ENCODE assay signal across 1 cellular context in the genomic region with DNA sequence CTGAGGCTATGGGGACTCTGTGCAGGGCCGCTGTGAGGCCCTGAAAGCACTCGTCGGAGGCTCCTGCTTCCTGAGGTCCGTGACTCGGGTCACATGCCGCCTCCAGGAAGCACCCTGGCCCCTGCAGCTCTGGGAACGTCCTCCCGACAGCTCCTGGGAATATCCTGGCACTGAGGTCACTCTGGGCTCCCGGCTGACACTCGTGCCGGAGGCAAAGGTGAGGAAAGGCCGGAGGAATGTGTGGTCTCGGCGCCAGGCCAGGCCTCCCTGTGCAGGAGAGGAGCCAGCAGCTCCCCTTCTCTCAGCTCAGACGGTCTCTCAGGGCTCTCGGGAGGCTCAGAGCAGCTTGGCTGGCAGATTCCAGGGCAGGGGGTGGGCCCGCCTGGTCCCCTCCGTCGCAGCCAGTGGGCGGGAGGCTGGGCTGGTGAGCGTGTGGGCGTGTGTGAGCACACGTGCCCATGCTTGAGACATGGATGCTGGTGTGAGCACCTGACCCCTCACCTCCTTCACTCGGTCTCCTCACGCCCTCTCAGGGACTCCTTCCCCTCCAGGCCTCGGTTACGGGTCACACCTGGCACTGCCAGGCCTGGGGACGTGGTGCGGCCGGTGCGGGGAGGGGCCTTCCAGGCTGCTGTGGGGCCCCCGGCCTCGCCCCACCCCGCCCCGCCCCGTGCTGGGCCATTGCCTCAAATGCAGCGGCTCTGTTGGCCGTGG.
TF ChIP-seq lines count a peak whose summit lies in the region.

No MANE protein-coding gene starts in this region.

TF ChIP-seq in HepG2, 621 proteins besides CTCF, POLR2A, EP300 and RAD21 (continued from another document and continues in another):
- TF ChIP-seq, protein P1, sequence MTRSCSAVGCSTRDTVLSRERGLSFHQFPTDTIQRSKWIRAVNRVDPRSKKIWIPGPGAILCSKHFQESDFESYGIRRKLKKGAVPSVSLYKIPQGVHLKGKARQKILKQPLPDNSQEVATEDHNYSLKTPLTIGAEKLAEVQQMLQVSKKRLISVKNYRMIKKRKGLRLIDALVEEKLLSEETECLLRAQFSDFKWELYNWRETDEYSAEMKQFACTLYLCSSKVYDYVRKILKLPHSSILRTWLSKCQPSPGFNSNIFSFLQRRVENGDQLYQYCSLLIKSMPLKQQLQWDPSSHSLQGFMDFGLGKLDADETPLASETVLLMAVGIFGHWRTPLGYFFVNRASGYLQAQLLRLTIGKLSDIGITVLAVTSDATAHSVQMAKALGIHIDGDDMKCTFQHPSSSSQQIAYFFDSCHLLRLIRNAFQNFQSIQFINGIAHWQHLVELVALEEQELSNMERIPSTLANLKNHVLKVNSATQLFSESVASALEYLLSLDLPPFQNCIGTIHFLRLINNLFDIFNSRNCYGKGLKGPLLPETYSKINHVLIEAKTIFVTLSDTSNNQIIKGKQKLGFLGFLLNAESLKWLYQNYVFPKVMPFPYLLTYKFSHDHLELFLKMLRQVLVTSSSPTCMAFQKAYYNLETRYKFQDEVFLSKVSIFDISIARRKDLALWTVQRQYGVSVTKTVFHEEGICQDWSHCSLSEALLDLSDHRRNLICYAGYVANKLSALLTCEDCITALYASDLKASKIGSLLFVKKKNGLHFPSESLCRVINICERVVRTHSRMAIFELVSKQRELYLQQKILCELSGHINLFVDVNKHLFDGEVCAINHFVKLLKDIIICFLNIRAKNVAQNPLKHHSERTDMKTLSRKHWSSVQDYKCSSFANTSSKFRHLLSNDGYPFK (CRISPR knock-in tag; IDR thresholded peaks at IDR 0.05; ENCODE audit: borderline replicate concordance): no peak; the same call in 1 of the 2 replicates
- TF ChIP-seq, protein P2, sequence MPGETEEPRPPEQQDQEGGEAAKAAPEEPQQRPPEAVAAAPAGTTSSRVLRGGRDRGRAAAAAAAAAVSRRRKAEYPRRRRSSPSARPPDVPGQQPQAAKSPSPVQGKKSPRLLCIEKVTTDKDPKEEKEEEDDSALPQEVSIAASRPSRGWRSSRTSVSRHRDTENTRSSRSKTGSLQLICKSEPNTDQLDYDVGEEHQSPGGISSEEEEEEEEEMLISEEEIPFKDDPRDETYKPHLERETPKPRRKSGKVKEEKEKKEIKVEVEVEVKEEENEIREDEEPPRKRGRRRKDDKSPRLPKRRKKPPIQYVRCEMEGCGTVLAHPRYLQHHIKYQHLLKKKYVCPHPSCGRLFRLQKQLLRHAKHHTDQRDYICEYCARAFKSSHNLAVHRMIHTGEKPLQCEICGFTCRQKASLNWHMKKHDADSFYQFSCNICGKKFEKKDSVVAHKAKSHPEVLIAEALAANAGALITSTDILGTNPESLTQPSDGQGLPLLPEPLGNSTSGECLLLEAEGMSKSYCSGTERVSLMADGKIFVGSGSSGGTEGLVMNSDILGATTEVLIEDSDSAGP (CRISPR knock-in tag; IDR thresholded peaks at IDR 0.05; ENCODE audit: borderline replicate concordance): peak; percentile 64; the same call in 1 of the 2 replicates
- TF ChIP-seq RFXAP (CRISPR knock-in tag; IDR thresholded peaks at IDR 0.05; ENCODE audit: borderline replicate concordance): peak; percentile 6; the same call in 1 of the 2 replicates
- TF ChIP-seq NFIC (IDR thresholded peaks at IDR 0.05; ENCODE audit: low read length): no peak
- no peak for TF ChIP-seq CC2D1A (CRISPR knock-in tag; IDR thresholded peaks at IDR 0.05)
- TF ChIP-seq ZNF263 (CRISPR knock-in tag; IDR thresholded peaks at IDR 0.05): peak; percentile 86
- TF ChIP-seq, protein P3, sequence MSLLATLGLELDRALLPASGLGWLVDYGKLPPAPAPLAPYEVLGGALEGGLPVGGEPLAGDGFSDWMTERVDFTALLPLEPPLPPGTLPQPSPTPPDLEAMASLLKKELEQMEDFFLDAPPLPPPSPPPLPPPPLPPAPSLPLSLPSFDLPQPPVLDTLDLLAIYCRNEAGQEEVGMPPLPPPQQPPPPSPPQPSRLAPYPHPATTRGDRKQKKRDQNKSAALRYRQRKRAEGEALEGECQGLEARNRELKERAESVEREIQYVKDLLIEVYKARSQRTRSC (CRISPR knock-in tag; IDR thresholded peaks at IDR 0.05; ENCODE audit: low read depth): no peak
- TF ChIP-seq, protein P4, sequence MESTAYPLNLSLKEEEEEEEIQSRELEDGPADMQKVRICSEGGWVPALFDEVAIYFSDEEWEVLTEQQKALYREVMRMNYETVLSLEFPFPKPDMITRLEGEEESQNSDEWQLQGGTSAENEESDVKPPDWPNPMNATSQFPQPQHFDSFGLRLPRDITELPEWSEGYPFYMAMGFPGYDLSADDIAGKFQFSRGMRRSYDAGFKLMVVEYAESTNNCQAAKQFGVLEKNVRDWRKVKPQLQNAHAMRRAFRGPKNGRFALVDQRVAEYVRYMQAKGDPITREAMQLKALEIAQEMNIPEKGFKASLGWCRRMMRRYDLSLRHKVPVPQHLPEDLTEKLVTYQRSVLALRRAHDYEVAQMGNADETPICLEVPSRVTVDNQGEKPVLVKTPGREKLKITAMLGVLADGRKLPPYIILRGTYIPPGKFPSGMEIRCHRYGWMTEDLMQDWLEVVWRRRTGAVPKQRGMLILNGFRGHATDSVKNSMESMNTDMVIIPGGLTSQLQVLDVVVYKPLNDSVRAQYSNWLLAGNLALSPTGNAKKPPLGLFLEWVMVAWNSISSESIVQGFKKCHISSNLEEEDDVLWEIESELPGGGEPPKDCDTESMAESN (CRISPR knock-in tag; conservative IDR thresholded peaks at IDR 0.05): no peak; the same call in 1 of the 2 replicates
- no peak; the same call in 1 of the 2 replicates for TF ChIP-seq YEATS4 (CRISPR knock-in tag; IDR thresholded peaks at IDR 0.05; ENCODE audit: borderline replicate concordance)
- no peak for TF ChIP-seq ARNT (IDR thresholded peaks at IDR 0.05)
- TF ChIP-seq ZNF790 (CRISPR knock-in tag; IDR thresholded peaks at IDR 0.05; ENCODE audit: borderline replicate concordance): no peak
- TF ChIP-seq ZFP37 (CRISPR knock-in tag; IDR thresholded peaks at IDR 0.05; ENCODE audit: borderline replicate concordance): peak; percentile 63; the same call in 1 of the 2 replicates
- no peak for TF ChIP-seq ZFP62 (CRISPR knock-in tag; IDR thresholded peaks at IDR 0.05)
- TF ChIP-seq, protein P5, sequence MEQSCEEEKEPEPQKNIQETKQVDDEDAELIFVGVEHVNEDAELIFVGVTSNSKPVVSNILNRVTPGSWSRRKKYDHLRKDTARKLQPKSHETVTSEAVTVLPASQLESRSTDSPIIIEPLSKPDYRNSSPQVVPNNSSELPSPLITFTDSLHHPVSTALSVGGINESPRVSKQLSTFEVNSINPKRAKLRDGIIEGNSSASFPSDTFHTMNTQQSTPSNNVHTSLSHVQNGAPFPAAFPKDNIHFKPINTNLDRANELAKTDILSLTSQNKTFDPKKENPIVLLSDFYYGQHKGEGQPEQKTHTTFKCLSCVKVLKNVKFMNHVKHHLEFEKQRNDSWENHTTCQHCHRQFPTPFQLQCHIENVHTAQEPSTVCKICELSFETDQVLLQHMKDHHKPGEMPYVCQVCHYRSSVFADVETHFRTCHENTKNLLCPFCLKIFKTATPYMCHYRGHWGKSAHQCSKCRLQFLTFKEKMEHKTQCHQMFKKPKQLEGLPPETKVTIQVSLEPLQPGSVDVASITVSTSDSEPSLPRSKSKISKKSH (CRISPR knock-in tag; IDR thresholded peaks at IDR 0.05; ENCODE audit: borderline replicate concordance): peak; percentile 76
- TF ChIP-seq PPARG (CRISPR knock-in tag; conservative IDR thresholded peaks at IDR 0.05): no peak; the same call in 1 of the 2 replicates
- TF ChIP-seq, protein P6, sequence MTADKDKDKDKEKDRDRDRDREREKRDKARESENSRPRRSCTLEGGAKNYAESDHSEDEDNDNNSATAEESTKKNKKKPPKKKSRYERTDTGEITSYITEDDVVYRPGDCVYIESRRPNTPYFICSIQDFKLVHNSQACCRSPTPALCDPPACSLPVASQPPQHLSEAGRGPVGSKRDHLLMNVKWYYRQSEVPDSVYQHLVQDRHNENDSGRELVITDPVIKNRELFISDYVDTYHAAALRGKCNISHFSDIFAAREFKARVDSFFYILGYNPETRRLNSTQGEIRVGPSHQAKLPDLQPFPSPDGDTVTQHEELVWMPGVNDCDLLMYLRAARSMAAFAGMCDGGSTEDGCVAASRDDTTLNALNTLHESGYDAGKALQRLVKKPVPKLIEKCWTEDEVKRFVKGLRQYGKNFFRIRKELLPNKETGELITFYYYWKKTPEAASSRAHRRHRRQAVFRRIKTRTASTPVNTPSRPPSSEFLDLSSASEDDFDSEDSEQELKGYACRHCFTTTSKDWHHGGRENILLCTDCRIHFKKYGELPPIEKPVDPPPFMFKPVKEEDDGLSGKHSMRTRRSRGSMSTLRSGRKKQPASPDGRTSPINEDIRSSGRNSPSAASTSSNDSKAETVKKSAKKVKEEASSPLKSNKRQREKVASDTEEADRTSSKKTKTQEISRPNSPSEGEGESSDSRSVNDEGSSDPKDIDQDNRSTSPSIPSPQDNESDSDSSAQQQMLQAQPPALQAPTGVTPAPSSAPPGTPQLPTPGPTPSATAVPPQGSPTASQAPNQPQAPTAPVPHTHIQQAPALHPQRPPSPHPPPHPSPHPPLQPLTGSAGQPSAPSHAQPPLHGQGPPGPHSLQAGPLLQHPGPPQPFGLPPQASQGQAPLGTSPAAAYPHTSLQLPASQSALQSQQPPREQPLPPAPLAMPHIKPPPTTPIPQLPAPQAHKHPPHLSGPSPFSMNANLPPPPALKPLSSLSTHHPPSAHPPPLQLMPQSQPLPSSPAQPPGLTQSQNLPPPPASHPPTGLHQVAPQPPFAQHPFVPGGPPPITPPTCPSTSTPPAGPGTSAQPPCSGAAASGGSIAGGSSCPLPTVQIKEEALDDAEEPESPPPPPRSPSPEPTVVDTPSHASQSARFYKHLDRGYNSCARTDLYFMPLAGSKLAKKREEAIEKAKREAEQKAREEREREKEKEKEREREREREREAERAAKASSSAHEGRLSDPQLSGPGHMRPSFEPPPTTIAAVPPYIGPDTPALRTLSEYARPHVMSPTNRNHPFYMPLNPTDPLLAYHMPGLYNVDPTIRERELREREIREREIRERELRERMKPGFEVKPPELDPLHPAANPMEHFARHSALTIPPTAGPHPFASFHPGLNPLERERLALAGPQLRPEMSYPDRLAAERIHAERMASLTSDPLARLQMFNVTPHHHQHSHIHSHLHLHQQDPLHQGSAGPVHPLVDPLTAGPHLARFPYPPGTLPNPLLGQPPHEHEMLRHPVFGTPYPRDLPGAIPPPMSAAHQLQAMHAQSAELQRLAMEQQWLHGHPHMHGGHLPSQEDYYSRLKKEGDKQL (CRISPR knock-in tag; IDR thresholded peaks at IDR 0.05; ENCODE audit: low read depth): peak; percentile 21; the same call in 1 of the 2 replicates
- TF ChIP-seq ZC3H13 (CRISPR knock-in tag; IDR thresholded peaks at IDR 0.05): peak; percentile 86; the same call in 1 of the 2 replicates
- TF ChIP-seq RXRA (CRISPR knock-in tag; IDR thresholded peaks at IDR 0.05): peak; percentile 83
- no peak for TF ChIP-seq ADNP (CRISPR knock-in tag; IDR thresholded peaks at IDR 0.05)
- peak; percentile 25 for TF ChIP-seq SKI (IDR thresholded peaks at IDR 0.05; ENCODE audit: partially characterized antibody)
- no peak for TF ChIP-seq KLF15 (CRISPR knock-in tag; IDR thresholded peaks at IDR 0.05; ENCODE audit: borderline replicate concordance)
- TF ChIP-seq KAT7 (CRISPR knock-in tag; IDR thresholded peaks at IDR 0.05; ENCODE audit: borderline replicate concordance): no peak; the same call in 1 of the 2 replicates
- TF ChIP-seq ZNF274 (CRISPR knock-in tag; IDR thresholded peaks at IDR 0.05): peak; percentile 92
- peak; percentile 92 for TF ChIP-seq RNF2 (conservative IDR thresholded peaks at IDR 0.05; ENCODE audit: low read depth)
- TF ChIP-seq, protein P7, sequence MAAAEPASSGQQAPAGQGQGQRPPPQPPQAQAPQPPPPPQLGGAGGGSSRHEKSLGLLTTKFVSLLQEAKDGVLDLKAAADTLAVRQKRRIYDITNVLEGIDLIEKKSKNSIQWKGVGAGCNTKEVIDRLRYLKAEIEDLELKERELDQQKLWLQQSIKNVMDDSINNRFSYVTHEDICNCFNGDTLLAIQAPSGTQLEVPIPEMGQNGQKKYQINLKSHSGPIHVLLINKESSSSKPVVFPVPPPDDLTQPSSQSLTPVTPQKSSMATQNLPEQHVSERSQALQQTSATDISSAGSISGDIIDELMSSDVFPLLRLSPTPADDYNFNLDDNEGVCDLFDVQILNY (CRISPR knock-in tag; conservative IDR thresholded peaks at IDR 0.05): no peak
- no peak for TF ChIP-seq ZNF12 (CRISPR knock-in tag; IDR thresholded peaks at IDR 0.05)
- 0 out of 2 replicates have a peak, but pooled peaks have one; percentile 52 for TF ChIP-seq ZNF720 (CRISPR knock-in tag; IDR thresholded peaks at IDR 0.05)
- no peak for TF ChIP-seq HOXA9 (CRISPR knock-in tag; IDR thresholded peaks at IDR 0.05; ENCODE audit: borderline replicate concordance)
- TF ChIP-seq ZFP36 (IDR thresholded peaks at IDR 0.05; ENCODE audit: borderline replicate concordance, low read depth, low read length, partially characterized antibody): peak; percentile 41
- no peak for TF ChIP-seq ISX (CRISPR knock-in tag; conservative IDR thresholded peaks at IDR 0.05)
- no peak for TF ChIP-seq TCF7L2 (IDR thresholded peaks at IDR 0.05; ENCODE audit: low read depth, low read length)
- no peak for TF ChIP-seq HMG20B (CRISPR knock-in tag; conservative IDR thresholded peaks at IDR 0.05)
- TF ChIP-seq HDAC2 (CRISPR knock-in tag; IDR thresholded peaks at IDR 0.05): no peak; the same call in 1 of the 2 replicates
- TF ChIP-seq HNRNPK (IDR thresholded peaks at IDR 0.05; ENCODE audit: low read depth, low read length, poor library complexity, severe bottlenecking): no peak
